Comparison of ENCODE assay signal across 29 cellular contexts in genomic region chr3:114035896-114036295, GRCh38.
"Had no signal": no experiment of that assay in that cellular context is flagged by ENCODE, and none has a peak within 500 bp of the region (broad histone marks: within the 10 kb centered on the region; RNA-seq: fewer than 3 reads in every experiment).

No MANE protein-coding gene starts in this region.

- H3K27me3 ChIP-seq: esophagus muscularis mucosa, heart right ventricle, left lung, neural progenitor cell, right atrium auricular region, tibial nerve, upper lobe of left lung had no signal

- FAIRE-seq: endothelial cell of umbilical vein, islet of Langerhans, urothelium cell line had no signal

- H3K27ac ChIP-seq: coronary artery, esophagus muscularis mucosa, heart right ventricle, left lung, neural progenitor cell, prostate gland, right atrium auricular region, thoracic aorta, tibial nerve, upper lobe of left lung had no signal

- DNase-seq: effector memory CD4-positive, alpha-beta T cell; foreskin melanocyte; glutamatergic neuron; heart right ventricle; hippocampal formation; left cardiac atrium; left lung; mesendoderm; midbrain; naive thymus-derived CD4-positive, alpha-beta T cell; stimulated activated CD4-positive, alpha-beta T cell treated with anti-CD3 and anti-CD28 coated beads, Interleukin-12 subunit alpha, Interleukin-12 subunit beta, amount 100 ng/mL, for 4 hours; stimulated activated CD4-positive, alpha-beta T cell treated with anti-CD3 and anti-CD28 coated beads, Interleukin-1b, Interleukin-23, amount 100 ng/mL, for 48 hours; stimulated activated CD4-positive, alpha-beta T cell treated with anti-CD3 and anti-CD28 coated beads, Interleukin-4, amount 100 ng/mL, for 1 hour; stimulated activated CD8-positive, alpha-beta memory T cell treated with anti-CD3 and anti-CD28 coated beads, Interleukin-4, amount 100 ng/mL, for 48 hours; stimulated activated naive CD4-positive, alpha-beta T cell; stimulated activated naive CD8-positive, alpha-beta T cell treated with anti-CD3 and anti-CD28 coated beads, Interleukin-15, amount 100 ng/mL, for 72 hours; upper lobe of left lung had no signal

- H2AFZ ChIP-seq: neural progenitor cell had no signal

- ATAC-seq: heart right ventricle; left cardiac atrium; left lung; naive thymus-derived CD4-positive, alpha-beta T cell; sciatic nerve; stimulated activated naive CD8-positive, alpha-beta T cell treated with anti-CD3 and anti-CD28 coated beads, Interleukin-15, amount 100 ng/mL, for 72 hours had no signal

- H3K4me2 ChIP-seq: neural progenitor cell, smooth muscle cell had no signal

- H3K4me3 ChIP-seq: coronary artery, esophagus muscularis mucosa, heart right ventricle, left lung, neural progenitor cell, prostate gland, right atrium auricular region, smooth muscle cell, thoracic aorta, tibial nerve, upper lobe of left lung had no signal

- H3K9ac ChIP-seq: neural progenitor cell had no signal

- H3K9me3 ChIP-seq: esophagus muscularis mucosa, heart right ventricle, left lung, prostate gland, right atrium auricular region, thoracic aorta, tibial nerve, upper lobe of left lung had no signal

- H3K36me3 ChIP-seq: neural progenitor cell, prostate gland, thoracic aorta had no signal

- H3K4me1 ChIP-seq: esophagus muscularis mucosa, heart right ventricle, left lung, prostate gland, right atrium auricular region, tibial nerve, upper lobe of left lung had no signal
